In the genomic region with DNA sequence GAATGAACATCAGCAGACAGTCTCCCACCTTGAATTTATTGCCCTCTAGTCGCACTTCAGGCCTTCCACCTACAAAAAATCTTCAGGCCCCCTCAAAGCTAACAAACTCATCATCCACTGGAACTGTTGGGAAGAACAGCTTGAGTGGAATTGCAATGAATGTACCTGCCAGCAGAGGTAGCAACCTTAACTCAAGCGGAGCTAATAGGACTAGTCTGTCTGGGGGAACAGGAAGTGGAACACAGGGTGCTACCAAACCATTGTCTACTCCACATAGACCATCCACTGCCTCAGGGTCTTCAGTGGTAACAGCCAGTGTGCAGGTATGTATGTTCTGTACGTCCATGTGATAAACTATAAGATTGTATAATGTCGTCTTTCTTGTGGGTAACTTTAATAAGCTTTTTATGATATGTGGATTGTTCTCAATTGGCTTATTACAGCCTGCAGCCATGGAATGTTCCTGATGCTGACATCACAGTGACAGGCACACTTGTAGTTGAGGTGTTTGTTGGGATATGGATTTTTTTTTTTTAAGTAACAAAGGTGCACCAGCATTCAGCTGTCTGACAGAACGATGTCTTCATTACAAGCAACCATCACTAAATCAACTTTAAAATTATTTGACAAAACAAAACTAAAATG, we compare ENCODE assay signal across 2 cellular contexts.
TF ChIP-seq lines count a peak whose summit lies in the region.

No MANE protein-coding gene starts in this region.

TF ChIP-seq in HepG2, 621 proteins besides CTCF, POLR2A, EP300 and RAD21:
- TF ChIP-seq ZFP90 (CRISPR knock-in tag; IDR thresholded peaks at IDR 0.05; ENCODE audit: borderline replicate concordance), result no peak
- peak; percentile 31; the same call in 1 of the 2 replicates for TF ChIP-seq STAG1 (CRISPR knock-in tag; IDR thresholded peaks at IDR 0.05)

TF ChIP-seq in K562, 482 proteins besides CTCF, POLR2A, EP300 and RAD21:
- peak; percentile 61; the same call in 1 of the 2 replicates for TF ChIP-seq SPI1 (IDR thresholded peaks at IDR 0.05; ENCODE audit: borderline replicate concordance, low read depth, low read length)
- TF ChIP-seq CCAR2 (IDR thresholded peaks at IDR 0.05; ENCODE audit: low read depth, low read length), result no peak
- TF ChIP-seq POLR2AphosphoS5 (IDR thresholded peaks at IDR 0.05; ENCODE audit: control insufficient read depth, insufficient read depth, low read depth, low read length), result 0 out of 2 replicates have a peak, but pooled peaks have one; percentile 17
- no peak for TF ChIP-seq ZNF217 (CRISPR knock-in tag; IDR thresholded peaks at IDR 0.05)
- TF ChIP-seq, protein P1, sequence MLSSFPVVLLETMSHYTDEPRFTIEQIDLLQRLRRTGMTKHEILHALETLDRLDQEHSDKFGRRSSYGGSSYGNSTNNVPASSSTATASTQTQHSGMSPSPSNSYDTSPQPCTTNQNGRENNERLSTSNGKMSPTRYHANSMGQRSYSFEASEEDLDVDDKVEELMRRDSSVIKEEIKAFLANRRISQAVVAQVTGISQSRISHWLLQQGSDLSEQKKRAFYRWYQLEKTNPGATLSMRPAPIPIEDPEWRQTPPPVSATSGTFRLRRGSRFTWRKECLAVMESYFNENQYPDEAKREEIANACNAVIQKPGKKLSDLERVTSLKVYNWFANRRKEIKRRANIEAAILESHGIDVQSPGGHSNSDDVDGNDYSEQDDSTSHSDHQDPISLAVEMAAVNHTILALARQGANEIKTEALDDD (IDR thresholded peaks at IDR 0.05), result peak; percentile 51; the same call in 1 of the 2 replicates
- no peak for TF ChIP-seq COPS2 (conservative IDR thresholded peaks at IDR 0.05)
- TF ChIP-seq ZC3H4 (CRISPR knock-in tag; IDR thresholded peaks at IDR 0.05; ENCODE audit: borderline replicate concordance), result no peak
- TF ChIP-seq, protein P2, sequence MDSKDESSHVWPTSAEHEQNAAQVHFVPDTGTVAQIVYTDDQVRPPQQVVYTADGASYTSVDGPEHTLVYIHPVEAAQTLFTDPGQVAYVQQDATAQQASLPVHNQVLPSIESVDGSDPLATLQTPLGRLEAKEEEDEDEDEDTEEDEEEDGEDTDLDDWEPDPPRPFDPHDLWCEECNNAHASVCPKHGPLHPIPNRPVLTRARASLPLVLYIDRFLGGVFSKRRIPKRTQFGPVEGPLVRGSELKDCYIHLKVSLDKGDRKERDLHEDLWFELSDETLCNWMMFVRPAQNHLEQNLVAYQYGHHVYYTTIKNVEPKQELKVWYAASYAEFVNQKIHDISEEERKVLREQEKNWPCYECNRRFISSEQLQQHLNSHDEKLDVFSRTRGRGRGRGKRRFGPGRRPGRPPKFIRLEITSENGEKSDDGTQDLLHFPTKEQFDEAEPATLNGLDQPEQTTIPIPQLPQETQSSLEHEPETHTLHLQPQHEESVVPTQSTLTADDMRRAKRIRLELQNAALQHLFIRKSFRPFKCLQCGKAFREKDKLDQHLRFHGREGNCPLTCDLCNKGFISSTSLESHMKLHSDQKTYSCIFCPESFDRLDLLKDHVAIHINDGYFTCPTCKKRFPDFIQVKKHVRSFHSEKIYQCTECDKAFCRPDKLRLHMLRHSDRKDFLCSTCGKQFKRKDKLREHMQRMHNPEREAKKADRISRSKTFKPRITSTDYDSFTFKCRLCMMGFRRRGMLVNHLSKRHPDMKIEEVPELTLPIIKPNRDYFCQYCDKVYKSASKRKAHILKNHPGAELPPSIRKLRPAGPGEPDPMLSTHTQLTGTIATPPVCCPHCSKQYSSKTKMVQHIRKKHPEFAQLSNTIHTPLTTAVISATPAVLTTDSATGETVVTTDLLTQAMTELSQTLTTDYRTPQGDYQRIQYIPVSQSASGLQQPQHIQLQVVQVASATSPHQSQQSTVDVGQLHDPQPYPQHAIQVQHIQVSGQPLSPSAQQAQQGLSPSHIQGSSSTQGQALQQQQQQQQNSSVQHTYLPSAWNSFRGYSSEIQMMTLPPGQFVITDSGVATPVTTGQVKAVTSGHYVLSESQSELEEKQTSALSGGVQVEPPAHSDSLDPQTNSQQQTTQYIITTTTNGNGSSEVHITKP (IDR thresholded peaks at IDR 0.05; ENCODE audit: partially characterized antibody), result peak; percentile 75
- TF ChIP-seq, protein P3, sequence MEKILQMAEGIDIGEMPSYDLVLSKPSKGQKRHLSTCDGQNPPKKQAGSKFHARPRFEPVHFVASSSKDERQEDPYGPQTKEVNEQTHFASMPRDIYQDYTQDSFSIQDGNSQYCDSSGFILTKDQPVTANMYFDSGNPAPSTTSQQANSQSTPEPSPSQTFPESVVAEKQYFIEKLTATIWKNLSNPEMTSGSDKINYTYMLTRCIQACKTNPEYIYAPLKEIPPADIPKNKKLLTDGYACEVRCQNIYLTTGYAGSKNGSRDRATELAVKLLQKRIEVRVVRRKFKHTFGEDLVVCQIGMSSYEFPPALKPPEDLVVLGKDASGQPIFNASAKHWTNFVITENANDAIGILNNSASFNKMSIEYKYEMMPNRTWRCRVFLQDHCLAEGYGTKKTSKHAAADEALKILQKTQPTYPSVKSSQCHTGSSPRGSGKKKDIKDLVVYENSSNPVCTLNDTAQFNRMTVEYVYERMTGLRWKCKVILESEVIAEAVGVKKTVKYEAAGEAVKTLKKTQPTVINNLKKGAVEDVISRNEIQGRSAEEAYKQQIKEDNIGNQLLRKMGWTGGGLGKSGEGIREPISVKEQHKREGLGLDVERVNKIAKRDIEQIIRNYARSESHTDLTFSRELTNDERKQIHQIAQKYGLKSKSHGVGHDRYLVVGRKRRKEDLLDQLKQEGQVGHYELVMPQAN (IDR thresholded peaks at IDR 0.05; ENCODE audit: borderline replicate concordance), result no peak
- TF ChIP-seq SIN3A (IDR thresholded peaks at IDR 0.05; ENCODE audit: borderline replicate concordance in 2 of 2, control insufficient read depth in 1 of 2, low read depth in 2 of 2, low read length in 2 of 2), result no peak
- TF ChIP-seq EHMT2 (IDR thresholded peaks at IDR 0.05), result no peak
- TF ChIP-seq, protein P4, sequence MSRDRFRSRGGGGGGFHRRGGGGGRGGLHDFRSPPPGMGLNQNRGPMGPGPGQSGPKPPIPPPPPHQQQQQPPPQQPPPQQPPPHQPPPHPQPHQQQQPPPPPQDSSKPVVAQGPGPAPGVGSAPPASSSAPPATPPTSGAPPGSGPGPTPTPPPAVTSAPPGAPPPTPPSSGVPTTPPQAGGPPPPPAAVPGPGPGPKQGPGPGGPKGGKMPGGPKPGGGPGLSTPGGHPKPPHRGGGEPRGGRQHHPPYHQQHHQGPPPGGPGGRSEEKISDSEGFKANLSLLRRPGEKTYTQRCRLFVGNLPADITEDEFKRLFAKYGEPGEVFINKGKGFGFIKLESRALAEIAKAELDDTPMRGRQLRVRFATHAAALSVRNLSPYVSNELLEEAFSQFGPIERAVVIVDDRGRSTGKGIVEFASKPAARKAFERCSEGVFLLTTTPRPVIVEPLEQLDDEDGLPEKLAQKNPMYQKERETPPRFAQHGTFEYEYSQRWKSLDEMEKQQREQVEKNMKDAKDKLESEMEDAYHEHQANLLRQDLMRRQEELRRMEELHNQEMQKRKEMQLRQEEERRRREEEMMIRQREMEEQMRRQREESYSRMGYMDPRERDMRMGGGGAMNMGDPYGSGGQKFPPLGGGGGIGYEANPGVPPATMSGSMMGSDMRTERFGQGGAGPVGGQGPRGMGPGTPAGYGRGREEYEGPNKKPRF (IDR thresholded peaks at IDR 0.05; ENCODE audit: low read depth, low read length), result no peak
- TF ChIP-seq POLR3A (IDR thresholded peaks at IDR 0.05; ENCODE audit: borderline replicate concordance, extremely low read depth, insufficient read depth, insufficient read length), result no peak
- TF ChIP-seq ZNF764 (CRISPR knock-in tag; IDR thresholded peaks at IDR 0.05; ENCODE audit: low read depth), result no peak
